9 cellular contexts compared by ENCODE assay signal in the genomic region with DNA sequence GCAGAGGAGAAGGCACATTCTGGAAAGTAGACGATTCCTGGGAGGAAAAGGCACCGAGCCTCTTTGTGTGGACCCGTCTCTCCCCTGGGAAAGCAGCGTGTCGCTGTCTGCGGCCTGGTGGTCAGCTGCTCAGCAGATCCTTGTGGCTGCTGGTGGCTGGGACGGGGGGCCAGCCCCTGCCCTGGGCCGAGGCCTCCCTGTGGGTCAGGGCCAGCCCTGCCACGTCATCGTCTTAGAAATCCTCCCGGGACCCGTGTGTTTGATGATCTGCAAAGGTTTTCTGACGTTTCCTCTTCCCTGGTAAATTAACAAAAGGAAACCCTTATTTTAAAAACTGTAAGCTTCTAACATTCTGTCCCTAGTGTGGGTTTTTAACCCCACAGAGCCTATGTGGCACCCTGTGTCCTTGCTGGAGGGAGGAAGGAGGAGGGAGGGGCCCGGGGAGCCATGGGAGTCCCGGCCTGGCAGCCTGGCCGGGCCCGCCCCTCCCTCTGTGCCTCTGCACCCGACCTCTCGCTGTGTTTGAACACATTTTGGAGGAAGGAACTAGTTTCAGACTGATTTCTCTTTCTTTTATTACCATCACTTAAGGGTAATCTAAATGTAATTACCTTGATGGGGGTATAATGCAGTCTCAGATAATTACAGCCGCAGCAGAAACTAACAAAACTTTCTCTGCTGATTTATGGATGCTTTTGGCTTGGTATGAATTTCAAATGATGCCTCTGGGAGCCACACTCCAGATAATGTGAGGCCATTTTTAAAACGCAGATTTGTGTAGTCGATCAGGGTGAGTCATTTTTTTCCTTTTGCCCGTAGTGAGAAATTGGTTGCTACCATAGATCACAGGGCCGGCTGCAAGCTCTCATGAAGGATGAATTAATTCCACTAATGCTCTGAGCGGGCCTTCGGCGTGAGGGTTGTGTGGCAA.
DNase-seq lines count a peak whose midpoint lies in the region; ATAC-seq, FAIRE-seq and TF ChIP-seq lines count a peak whose summit lies in the region.
"Had no signal": no experiment of that assay in that cellular context is flagged by ENCODE, and none has a peak within 500 bp of the region (broad histone marks: within the 10 kb centered on the region; RNA-seq: fewer than 3 reads in every experiment).

No MANE protein-coding gene starts in this region.

- H4K20me1 ChIP-seq in HepG2 (ENCODE audit: insufficient read depth, low read length), result no peaks in the 10 kb centered on the region

- BruUV-seq in HepG2 (replicated peaks; lab: Mats Ljungman, UMichigan), result no TSS peak

- H3K9me3 Mint-ChIP-seq in CD14-positive monocyte, result peaks cover 14 to 32% (median 23%) of the 10 kb centered on the region in 7 donors

- no peak for TF ChIP-seq RAD21 in HepG2 (CRISPR knock-in tag; IDR thresholded peaks at IDR 0.05)

- no peaks in the 10 kb centered on the region for H3K9me3 ChIP-seq in right lobe of liver
- peaks cover under 1% of the 10 kb centered on the region; the same call in 1 of the 2 replicates for H3K9me3 ChIP-seq in HepG2 (ENCODE audit: low read length)
- H3K9me3 ChIP-seq in esophagus (ENCODE audit: control insufficient read depth in 2 of 2, insufficient read depth in 1 of 2, low read depth in 1 of 2, low read length in 1 of 2), result peaks cover 0 to 7% of the 10 kb centered on the region in 2 donors
- H3K9me3 ChIP-seq in mucosa of rectum (ENCODE audit: control insufficient read depth in 2 of 2, low read length in 2 of 2), result no peaks in the 10 kb centered on the region
- no peaks in the 10 kb centered on the region for H3K9me3 ChIP-seq in gastrocnemius medialis

- TF ChIP-seq CTCF in right lobe of liver (IDR thresholded peaks at IDR 0.05), result no peak
- TF ChIP-seq CTCF in HepG2 (CRISPR knock-in tag; IDR thresholded peaks at IDR 0.05), result no peak
- no peak for TF ChIP-seq CTCF in CD14-positive monocyte (IDR thresholded peaks at IDR 0.05)
- TF ChIP-seq CTCF in gastrocnemius medialis (IDR thresholded peaks at IDR 0.05 in 4 of 5, conservative IDR thresholded peaks at IDR 0.05 in 1 of 5), result no peak

- 85% methylated on average over 15 of the region's 27 CpGs for WGBS in right lobe of liver (ENCODE audit: insufficient coverage, low coverage, low lambda C conversion rate, missing lambda C conversion rate)
- WGBS in HepG2 (ENCODE audit: low lambda C conversion rate), result 94% methylated on average over 27 of the region's 27 CpGs
- 69 to 73% methylated on average over 27 of the region's 27 CpGs for WGBS in esophagus, 2 donors

- H3K4me3 ChIP-seq in right lobe of liver, result no peak overlapping the region
- no peak overlapping the region for H3K4me3 ChIP-seq in HepG2 (replicated peaks in 1 of 3; ENCODE audit: insufficient read depth in 1 of 3, low read depth in 2 of 3, low read length in 3 of 3)
- H3K4me3 ChIP-seq in esophagus (ENCODE audit: low read depth in 1 of 2, low read length in 2 of 2), result no peak overlapping the region
- no peak overlapping the region for H3K4me3 ChIP-seq in mucosa of rectum (ENCODE audit: low read length in 2 of 2)
- no peak overlapping the region for H3K4me3 ChIP-seq in gastrocnemius medialis

- H3K79me2 ChIP-seq in HepG2 (ENCODE audit: insufficient read depth, low read length), result no peaks in the 10 kb centered on the region

- intact Hi-C loops in right lobe of liver (cut with DNase I), result no loop called here
- intact Hi-C loops in HepG2 (cut with micrococcal nuclease; ENCODE audit: unreplicated experiment), result no loop called here
- intact Hi-C loops in CD14-positive monocyte (cut with micrococcal nuclease), result no loop called here
- intact Hi-C loops in gastrocnemius medialis (cut with DNase I; ENCODE audit: low total_unique reads), result no loop called here

- peaks cover 46 to 69% of the 10 kb centered on the region in 2 donors for H3K36me3 Mint-ChIP-seq in CD14-positive monocyte

- H3K4me1 ChIP-seq in right lobe of liver, result no peaks in the 10 kb centered on the region
- H3K4me1 ChIP-seq in HepG2 (ENCODE audit: insufficient read depth, low read length), result no peaks in the 10 kb centered on the region
- H3K4me1 ChIP-seq in esophagus (ENCODE audit: control insufficient read depth in 2 of 2, insufficient read depth in 2 of 2, low read length in 1 of 2), result no peaks in the 10 kb centered on the region
- peaks cover 8 to 11% of the 10 kb centered on the region in 2 donors for H3K4me1 ChIP-seq in mucosa of rectum (ENCODE audit: control insufficient read depth in 2 of 2, insufficient read depth in 2 of 2, low read length in 2 of 2)
- H3K4me1 ChIP-seq in gastrocnemius medialis, result peaks cover 0 to under 1% of the 10 kb centered on the region in 2 donors

- H3K27me3 ChIP-seq in right lobe of liver (no peaks in the 10 kb centered on the region), HepG2 (ENCODE audit: control insufficient read depth in 1 of 2, insufficient read depth in 2 of 2, low read length in 2 of 2) (no peaks in the 10 kb centered on the region), esophagus (ENCODE audit: control insufficient read depth in 1 of 2, insufficient read depth in 2 of 2, low read length in 2 of 2) (no peaks in the 10 kb centered on the region), mucosa of rectum (ENCODE audit: control insufficient read depth in 2 of 2, insufficient read depth in 2 of 2, low read length in 2 of 2) (no peaks in the 10 kb centered on the region), gastrocnemius medialis (no peaks in the 10 kb centered on the region)

- FAIRE-seq in HepG2 (lab: Jason Lieb, UNC), result no peak

- H3K27ac ChIP-seq in right lobe of liver (no peak overlapping the region), HepG2 (ENCODE audit: extremely low read length, insufficient read depth, low read length) (no peak overlapping the region), esophagus (ENCODE audit: low read depth in 2 of 2, low read length in 1 of 2) (peak overlapping the region; percentile 22 to 50), mucosa of rectum (ENCODE audit: low read depth in 2 of 2, low read length in 2 of 2) (peak overlapping the region; percentile 32 to 55), gastrocnemius medialis (no peak overlapping the region)

- TF ChIP-seq POLR2A in right lobe of liver (IDR thresholded peaks at IDR 0.05) (no peak), HepG2 (IDR thresholded peaks at IDR 0.05; ENCODE audit: insufficient read depth in 1 of 2, low read depth in 2 of 2, low read length in 2 of 2) (no peak), gastrocnemius medialis (IDR thresholded peaks at IDR 0.05) (no peak)

- H3K4me2 ChIP-seq in HepG2 (ENCODE audit: low read depth, low read length), result no peak overlapping the region

- DNase-seq in right lobe of liver (peak; percentile 2 to 36 (median 33)), HepG2 (ENCODE audit: low spot score) (no peak), CD14-positive monocyte (ENCODE audit: low spot score) (no peak), cerebellar nuclear complex (lab: John Stamatoyannopoulos, UW) (no peak), gastrocnemius medialis (no peak)
- no peak for DNase-seq in stimulated activated naive CD8-positive, alpha-beta T cell treated with anti-CD3 and anti-CD28 coated beads, Interleukin-15, Interleukin-2, amounts not matched to agents 100 U/mL and 50 U/mL, for 24 hours
- DNase-seq: ACHN had no signal

- H3K27me3 Mint-ChIP-seq in CD14-positive monocyte (ENCODE audit: low read depth in 3 of 3), result no peaks in the 10 kb centered on the region

- no peaks in the 10 kb centered on the region for H3K36me3 ChIP-seq in right lobe of liver
- H3K36me3 ChIP-seq in HepG2 (replicated peaks in 1 of 2; ENCODE audit: control insufficient read depth in 1 of 2, insufficient read depth in 2 of 2, low read length in 2 of 2), result peaks cover 5% of the 10 kb centered on the region in 2 experiments; a peak in 2 of 5 replicates
- peaks cover 0 to 33% of the 10 kb centered on the region in 2 donors for H3K36me3 ChIP-seq in esophagus (ENCODE audit: control insufficient read depth in 2 of 2, insufficient read depth in 2 of 2, low read length in 1 of 2)
- peaks cover 9 to 11% of the 10 kb centered on the region in 2 donors for H3K36me3 ChIP-seq in mucosa of rectum (ENCODE audit: control insufficient read depth in 2 of 2, insufficient read depth in 2 of 2, low read length in 2 of 2)
- peaks cover 0 to 4% of the 10 kb centered on the region in 2 donors for H3K36me3 ChIP-seq in gastrocnemius medialis

- H3K4me1 Mint-ChIP-seq in CD14-positive monocyte, result no peaks in the 10 kb centered on the region

- POLR2A ChIA-PET in HepG2 (lab: Yijun Ruan, JAX), result no interaction called here

- H2AFZ ChIP-seq in HepG2 (ENCODE audit: low read length), result no peak overlapping the region

- in situ Hi-C loops in HepG2 (cut with HindIII; ENCODE audit: extremely low pct_ligation_motif_present, low pct_unique_long_range_greater_than_20kb), result no loop called here
- in situ Hi-C loops in gastrocnemius medialis (cut with MboI; ENCODE audit: low sequenced_read_pairs in 4 of 4), result no loop called here

- ATAC-seq in right lobe of liver (no peak), HepG2 (no peak), gastrocnemius medialis (no peak)
- no peak for ATAC-seq in stimulated activated naive CD8-positive, alpha-beta T cell treated with anti-CD3 and anti-CD28 coated beads, Interleukin-15, Interleukin-2, amounts not matched to agents 100 U/mL and 50 U/mL, for 24 hours

- H3K27ac Mint-ChIP-seq in CD14-positive monocyte, result peak overlapping the region in 1 of 7 donors; percentile 32

- TF ChIP-seq EP300 in HepG2 (IDR thresholded peaks at IDR 0.05; ENCODE audit: low read depth in 2 of 2, low read length in 2 of 2) (no peak), HepG2 (CRISPR knock-in tag; IDR thresholded peaks at IDR 0.05; ENCODE audit: borderline replicate concordance) (no peak)

- H3K9ac ChIP-seq in HepG2 (ENCODE audit: insufficient read depth, low read depth, low read length), result no peak overlapping the region
- peak overlapping the region in 1 of 2 donors; percentile 23 for H3K9ac ChIP-seq in mucosa of rectum (ENCODE audit: low read depth in 1 of 2, low read length in 2 of 2)

- CTCF ChIA-PET in HepG2 (lab: Yijun Ruan, JAX; ENCODE audit: low intra/inter-chr PET ratio, low total read pairs), result no interaction called here

- no peak overlapping the region for H3K4me3 Mint-ChIP-seq in CD14-positive monocyte

TF ChIP-seq in HepG2, 621 proteins besides CTCF, POLR2A, EP300 and RAD21 (continues in another document):
- TF ChIP-seq PAWR (CRISPR knock-in tag; IDR thresholded peaks at IDR 0.05; ENCODE audit: borderline replicate concordance), result no peak
- TF ChIP-seq BRD4 (CRISPR knock-in tag; IDR thresholded peaks at IDR 0.05), result no peak
- TF ChIP-seq, protein P1, sequence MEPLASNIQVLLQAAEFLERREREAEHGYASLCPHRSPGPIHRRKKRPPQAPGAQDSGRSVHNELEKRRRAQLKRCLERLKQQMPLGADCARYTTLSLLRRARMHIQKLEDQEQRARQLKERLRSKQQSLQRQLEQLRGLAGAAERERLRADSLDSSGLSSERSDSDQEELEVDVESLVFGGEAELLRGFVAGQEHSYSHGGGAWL (CRISPR knock-in tag; IDR thresholded peaks at IDR 0.05), result no peak
- TF ChIP-seq HNRNPLL (IDR thresholded peaks at IDR 0.05; ENCODE audit: low read depth, low read length, poor library complexity, severe bottlenecking), result no peak
- TF ChIP-seq POLR2AphosphoS2 (IDR thresholded peaks at IDR 0.05; ENCODE audit: low read depth, low read length), result no peak
- TF ChIP-seq ZNF772 (CRISPR knock-in tag; IDR thresholded peaks at IDR 0.05), result no peak
- TF ChIP-seq ZNF546 (CRISPR knock-in tag; conservative IDR thresholded peaks at IDR 0.05), result no peak
- no peak for TF ChIP-seq ZEB1 (IDR thresholded peaks at IDR 0.05; ENCODE audit: insufficient replicate concordance, low read depth)

Comparison
In these comparisons a context has a peak if more than half of its experiments do, and no peak if none do; other contexts are left out.
1. DNase-seq: peak in right lobe of liver (3 of 3); none in HepG2 (single experiment), stimulated activated naive CD8-positive, alpha-beta T cell treated with anti-CD3 and anti-CD28 coated beads, Interleukin-15, Interleukin-2, amounts not matched to agents 100 U/mL and 50 U/mL, for 24 hours (single experiment), CD14-positive monocyte (single experiment), cerebellar nuclear complex (0 of 2) and gastrocnemius medialis (0 of 2).
2. H3K27ac ChIP-seq: peak in esophagus (2 of 2) and mucosa of rectum (2 of 2); none in right lobe of liver (0 of 3), HepG2 (single experiment) and gastrocnemius medialis (0 of 4).